8 cellular contexts compared by ENCODE assay signal in genomic region chr16:24538756-24539294, GRCh38. TPM values are rescaled to one million over a fixed set of nuclear protein-coding genes. Genes with fewer than 3 reads are reported as not detected.
DNase-seq lines count a peak whose midpoint lies in the region; ATAC-seq and TF ChIP-seq lines count a peak whose summit lies in the region.

No MANE protein-coding gene starts in this region.

- TF ChIP-seq POLR2A in Peyer's patch (IDR thresholded peaks at IDR 0.05): no peak

- H3K4me3 ChIP-seq in Peyer's patch (peak overlapping the region; percentile 79 to 97 (median 88)), muscle layer of duodenum (ENCODE audit: low read depth in 1 of 2, low read length in 2 of 2) (peak overlapping the region; percentile 74 to 90)
- peak overlapping the region; percentile 94 for H3K4me3 ChIP-seq in effector memory CD4-positive, alpha-beta T cell (ENCODE audit: insufficient read depth, low read depth, low read length, poor library complexity, severe bottlenecking)

- TF ChIP-seq CTCF in Peyer's patch (IDR thresholded peaks at IDR 0.05): peak in 2 of 6 experiments; percentile 18 to 31

- ATAC-seq in HG03066 (IDR thresholded peaks at IDR 0.05; ENCODE audit: low read depth, unreplicated experiment): peak; percentile 34
- ATAC-seq in HG03135 (IDR thresholded peaks at IDR 0.05; ENCODE audit: unreplicated experiment): no peak
- ATAC-seq in HG03565 (IDR thresholded peaks at IDR 0.05; ENCODE audit: unreplicated experiment): no peak

- H3K27me3 ChIP-seq in Peyer's patch (no peaks in the 10 kb centered on the region), muscle layer of duodenum (ENCODE audit: low read depth, low read length) (no peaks in the 10 kb centered on the region)
- H3K27me3 ChIP-seq in effector memory CD4-positive, alpha-beta T cell (replicated peaks; ENCODE audit: control insufficient read depth, insufficient read depth, low read length, poor library complexity, severe bottlenecking): no peaks in the 10 kb centered on the region

- no peaks in the 10 kb centered on the region for H3K9me3 ChIP-seq in Peyer's patch
- no peaks in the 10 kb centered on the region for H3K9me3 ChIP-seq in effector memory CD4-positive, alpha-beta T cell (ENCODE audit: control insufficient read depth, low read length)
- H3K9me3 ChIP-seq in muscle layer of duodenum (ENCODE audit: control insufficient read depth in 1 of 2, low read length in 2 of 2): no peaks in the 10 kb centered on the region

- DNase-seq in GF-D8 (lab: John Stamatoyannopoulos, UW) (peak; percentile 77), Peyer's patch (no peak)
- DNase-seq in effector memory CD4-positive, alpha-beta T cell: no peak
- no peak for DNase-seq in stimulated activated CD4-positive, alpha-beta T cell treated with anti-CD3 and anti-CD28 coated beads, Interleukin-12 subunit alpha, Interleukin-12 subunit beta, amount 100 ng/mL, for 4 hours

- peak overlapping the region; percentile 97 to 100 (median 100) for H3K27ac ChIP-seq in Peyer's patch
- peak overlapping the region; percentile 98 for H3K27ac ChIP-seq in effector memory CD4-positive, alpha-beta T cell (ENCODE audit: insufficient read depth, low read length, poor library complexity, severe bottlenecking)
- peak overlapping the region; percentile 97 for H3K27ac ChIP-seq in muscle layer of duodenum (ENCODE audit: low read length)

- H3K36me3 ChIP-seq in Peyer's patch: no peaks in the 10 kb centered on the region
- no peaks in the 10 kb centered on the region for H3K36me3 ChIP-seq in effector memory CD4-positive, alpha-beta T cell (ENCODE audit: control insufficient read depth, insufficient read depth, low read length)
- H3K36me3 ChIP-seq in muscle layer of duodenum (ENCODE audit: control insufficient read depth in 1 of 2, insufficient read depth in 2 of 2, low read length in 2 of 2): peaks cover 0 to 13% of the 10 kb centered on the region in 2 donors

- H3K4me1 ChIP-seq in Peyer's patch (peaks cover 0 to 25% (median 8%) of the 10 kb centered on the region in 4 donors), muscle layer of duodenum (ENCODE audit: control insufficient read depth in 1 of 2, insufficient read depth in 2 of 2, low read length in 2 of 2) (peaks cover 10 to 12% of the 10 kb centered on the region in 2 donors)
- peaks cover 19% of the 10 kb centered on the region for H3K4me1 ChIP-seq in effector memory CD4-positive, alpha-beta T cell (ENCODE audit: control insufficient read depth, insufficient read depth, low read length, poor library complexity, severe bottlenecking)

RNA-seq across cellular contexts. Expression of gene RBBP6, which starts 0.5 kb away (rescaled TPM):
- 10 to 100 TPM; 36.4 to 67.9 (median 54.7) TPM for total RNA-seq in Peyer's patch
